8 cellular contexts compared by ENCODE assay signal in the genomic region with DNA sequence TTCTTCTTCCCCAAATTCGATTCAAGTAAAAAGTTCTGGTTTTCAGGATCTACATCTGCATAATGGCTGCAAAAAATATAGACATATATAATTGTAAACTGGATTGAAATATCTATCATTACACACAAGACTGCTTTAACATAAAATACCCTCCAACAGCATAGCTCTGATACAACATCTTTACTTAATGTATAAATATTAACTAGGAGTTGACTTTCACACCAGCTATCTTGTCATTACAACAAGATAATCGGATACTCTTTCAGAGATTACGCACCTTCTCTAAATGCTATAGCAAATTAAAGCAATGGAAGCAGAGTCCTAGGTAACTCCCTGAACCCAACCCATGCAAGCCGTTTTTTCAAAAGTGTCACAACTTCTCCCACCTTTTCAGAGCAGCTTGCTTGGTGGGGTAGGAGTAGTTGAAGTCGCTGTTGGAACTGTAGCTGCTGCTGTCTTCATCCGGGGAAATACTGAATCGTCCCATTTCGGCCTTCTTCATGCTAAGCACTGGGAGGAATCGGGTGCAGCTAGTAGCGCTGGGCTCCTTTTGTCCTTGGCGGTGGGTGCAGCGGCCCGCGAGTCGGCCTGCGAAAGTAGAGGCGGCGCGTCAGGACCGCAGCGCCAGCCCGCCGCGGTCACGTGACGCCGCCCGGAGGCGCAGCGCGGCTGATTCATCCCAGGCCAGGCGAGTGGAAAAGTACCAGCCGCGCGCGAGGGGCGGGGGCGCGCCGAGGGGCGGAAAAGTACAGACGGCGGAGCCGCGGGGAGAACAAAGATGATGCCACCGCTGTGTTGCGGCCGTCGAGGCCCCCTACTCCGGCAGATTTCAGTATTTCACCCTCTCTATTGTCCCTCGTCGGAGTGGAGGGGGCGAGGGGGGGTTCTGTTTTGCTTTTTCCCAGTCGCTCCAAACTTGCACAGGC. TPM values are rescaled to one million over a fixed set of nuclear protein-coding genes. Genes with fewer than 3 reads are reported as not detected.
DNase-seq lines count a peak whose midpoint lies in the region; ATAC-seq and TF ChIP-seq lines count a peak whose summit lies in the region.

No MANE protein-coding gene starts in this region.

- peak; percentile 49 for ATAC-seq in GM21619 (IDR thresholded peaks at IDR 0.05; ENCODE audit: unreplicated experiment)
- peak; percentile 51 to 55 for ATAC-seq in naive thymus-derived CD8-positive, alpha-beta T cell

- peaks cover 61% of the 10 kb centered on the region for H3K4me1 Mint-ChIP-seq in activated T-helper 1 cell treated with anti-CD3 and anti-CD28 coated beads, Interleukin-12 subunit alpha, Interleukin-12 subunit beta, Interleukin-2, Interleukin-4 antibody, amounts not matched to agents 30 ng/mL and 10 ng/mL and 1 ng/mL, durations not matched to agents 14 hours and 24 hours and 36 hours (ENCODE audit: low read depth)
- peaks cover 21 to 72% (median 62%) of the 10 kb centered on the region in 4 donors for H3K4me1 Mint-ChIP-seq in naive thymus-derived CD8-positive, alpha-beta T cell

- peaks cover 0 to 51% (median 2%) of the 10 kb centered on the region in 3 donors for H3K36me3 ChIP-seq in Peyer's patch

- TF ChIP-seq RAD21 in Ishikawa (IDR thresholded peaks at IDR 0.05; ENCODE audit: low read depth) = peak; percentile 26; the same call in 1 of the 2 replicates

- peak; percentile 45 to 72 for TF ChIP-seq POLR2A in Peyer's patch (IDR thresholded peaks at IDR 0.05)

- DNase-seq in DMS79 (lab: John Stamatoyannopoulos, UW) = peak; percentile 73
- DNase-seq in Peyer's patch = peak; percentile 92 to 96 (median 94)
- peak; percentile 91 for DNase-seq in activated T-helper 1 cell treated with anti-CD3 and anti-CD28 coated beads, Interleukin-12 subunit alpha, Interleukin-12 subunit beta, Interleukin-2, Interleukin-4 antibody, amounts not matched to agents 30 ng/mL and 10 ng/mL and 1 ng/mL, durations not matched to agents 14 hours and 24 hours and 36 hours (ENCODE audit: low spot score)
- DNase-seq in fibroblast of gingiva (ENCODE audit: low read depth) = peak; percentile 84
- peak; percentile 83 to 94 (median 90) for DNase-seq in naive thymus-derived CD8-positive, alpha-beta T cell
- peak; percentile 78 to 93 (median 88) for DNase-seq in stimulated activated naive CD4-positive, alpha-beta T cell (lab: John Stamatoyannopoulos, UW)

- peaks cover 3% of the 10 kb centered on the region for H3K27me3 Mint-ChIP-seq in activated T-helper 1 cell treated with anti-CD3 and anti-CD28 coated beads, Interleukin-12 subunit alpha, Interleukin-12 subunit beta, Interleukin-2, Interleukin-4 antibody, amounts not matched to agents 30 ng/mL and 10 ng/mL and 1 ng/mL, durations not matched to agents 14 hours and 24 hours and 36 hours (ENCODE audit: insufficient read depth)
- H3K27me3 Mint-ChIP-seq in naive thymus-derived CD8-positive, alpha-beta T cell = peaks cover 0 to 3% (median 0%) of the 10 kb centered on the region in 5 donors

- peak overlapping the region; percentile 81 to 94 (median 92) for H3K4me3 ChIP-seq in Peyer's patch

- peak in 4 of 6 experiments; percentile 10 to 44 (median 32) for TF ChIP-seq CTCF in Peyer's patch (IDR thresholded peaks at IDR 0.05)

- H3K27ac ChIP-seq in Peyer's patch = peak overlapping the region; percentile 96 to 98 (median 98)

- H3K27me3 ChIP-seq in Peyer's patch = no peaks in the 10 kb centered on the region

- no peaks in the 10 kb centered on the region for H3K9me3 Mint-ChIP-seq in activated T-helper 1 cell treated with anti-CD3 and anti-CD28 coated beads, Interleukin-12 subunit alpha, Interleukin-12 subunit beta, Interleukin-2, Interleukin-4 antibody, amounts not matched to agents 30 ng/mL and 10 ng/mL and 1 ng/mL, durations not matched to agents 14 hours and 24 hours and 36 hours
- peaks cover 0 to 4% (median 0%) of the 10 kb centered on the region in 9 donors for H3K9me3 Mint-ChIP-seq in naive thymus-derived CD8-positive, alpha-beta T cell

- peaks cover 0 to 52% (median 22%) of the 10 kb centered on the region in 4 donors for H3K4me1 ChIP-seq in Peyer's patch

- no peaks in the 10 kb centered on the region for H3K9me3 ChIP-seq in Peyer's patch

- peak overlapping the region; percentile 97 for H3K27ac Mint-ChIP-seq in activated T-helper 1 cell treated with anti-CD3 and anti-CD28 coated beads, Interleukin-12 subunit alpha, Interleukin-12 subunit beta, Interleukin-2, Interleukin-4 antibody, amounts not matched to agents 30 ng/mL and 10 ng/mL and 1 ng/mL, durations not matched to agents 14 hours and 24 hours and 36 hours
- H3K27ac Mint-ChIP-seq in naive thymus-derived CD8-positive, alpha-beta T cell = peak overlapping the region; percentile 85 to 100 (median 98)

- peak overlapping the region; percentile 92 for H3K4me3 Mint-ChIP-seq in activated T-helper 1 cell treated with anti-CD3 and anti-CD28 coated beads, Interleukin-12 subunit alpha, Interleukin-12 subunit beta, Interleukin-2, Interleukin-4 antibody, amounts not matched to agents 30 ng/mL and 10 ng/mL and 1 ng/mL, durations not matched to agents 14 hours and 24 hours and 36 hours
- H3K4me3 Mint-ChIP-seq in naive thymus-derived CD8-positive, alpha-beta T cell = peak overlapping the region; percentile 86 to 99 (median 98)

- H3K36me3 Mint-ChIP-seq in activated T-helper 1 cell treated with anti-CD3 and anti-CD28 coated beads, Interleukin-12 subunit alpha, Interleukin-12 subunit beta, Interleukin-2, Interleukin-4 antibody, amounts not matched to agents 30 ng/mL and 10 ng/mL and 1 ng/mL, durations not matched to agents 14 hours and 24 hours and 36 hours (ENCODE audit: low read depth) = peaks cover 46% of the 10 kb centered on the region
- H3K36me3 Mint-ChIP-seq in naive thymus-derived CD8-positive, alpha-beta T cell = peaks cover 11 to 57% (median 33%) of the 10 kb centered on the region in 3 donors

- intact Hi-C loops in activated T-helper 1 cell treated with anti-CD3 and anti-CD28 coated beads, Interleukin-12 subunit alpha, Interleukin-12 subunit beta, Interleukin-2, Interleukin-4 antibody, amounts not matched to agents 30 ng/mL and 10 ng/mL and 1 ng/mL, durations not matched to agents 14 hours and 24 hours and 36 hours (cut with micrococcal nuclease) = loop anchor here (1.0 to 5.0 kb wide), 8 partner anchors 87 to 1336 kb away; a partner anchor contains a TSS

- POLR2A ChIA-PET in naive thymus-derived CD8-positive, alpha-beta T cell (lab: Charles Lee) = interaction anchor here (0.6 to 3.8 kb wide), 29 partner anchors 8 to 1260 kb away, joined by 3 to 57 read pairs (median 4); a partner anchor contains a TSS

- peak; percentile 82 for TF ChIP-seq EP300 in Ishikawa (IDR thresholded peaks at IDR 0.05; ENCODE audit: borderline replicate concordance)

TF ChIP-seq in Ishikawa, 13 proteins besides CTCF, POLR2A, EP300 and RAD21 (continues in another document):
- TF ChIP-seq YY1 (IDR thresholded peaks at IDR 0.05; ENCODE audit: low read depth) = no peak
- TF ChIP-seq ZBTB7A (IDR thresholded peaks at IDR 0.05; ENCODE audit: low read depth) = peak; percentile 81
- TF ChIP-seq CREB1 (IDR thresholded peaks at IDR 0.05; ENCODE audit: low read depth) = no peak; the same call in 1 of the 2 replicates
- TF ChIP-seq TEAD4 (IDR thresholded peaks at IDR 0.05) = no peak; the same call in 1 of the 2 replicates
- TF ChIP-seq, protein P1, sequence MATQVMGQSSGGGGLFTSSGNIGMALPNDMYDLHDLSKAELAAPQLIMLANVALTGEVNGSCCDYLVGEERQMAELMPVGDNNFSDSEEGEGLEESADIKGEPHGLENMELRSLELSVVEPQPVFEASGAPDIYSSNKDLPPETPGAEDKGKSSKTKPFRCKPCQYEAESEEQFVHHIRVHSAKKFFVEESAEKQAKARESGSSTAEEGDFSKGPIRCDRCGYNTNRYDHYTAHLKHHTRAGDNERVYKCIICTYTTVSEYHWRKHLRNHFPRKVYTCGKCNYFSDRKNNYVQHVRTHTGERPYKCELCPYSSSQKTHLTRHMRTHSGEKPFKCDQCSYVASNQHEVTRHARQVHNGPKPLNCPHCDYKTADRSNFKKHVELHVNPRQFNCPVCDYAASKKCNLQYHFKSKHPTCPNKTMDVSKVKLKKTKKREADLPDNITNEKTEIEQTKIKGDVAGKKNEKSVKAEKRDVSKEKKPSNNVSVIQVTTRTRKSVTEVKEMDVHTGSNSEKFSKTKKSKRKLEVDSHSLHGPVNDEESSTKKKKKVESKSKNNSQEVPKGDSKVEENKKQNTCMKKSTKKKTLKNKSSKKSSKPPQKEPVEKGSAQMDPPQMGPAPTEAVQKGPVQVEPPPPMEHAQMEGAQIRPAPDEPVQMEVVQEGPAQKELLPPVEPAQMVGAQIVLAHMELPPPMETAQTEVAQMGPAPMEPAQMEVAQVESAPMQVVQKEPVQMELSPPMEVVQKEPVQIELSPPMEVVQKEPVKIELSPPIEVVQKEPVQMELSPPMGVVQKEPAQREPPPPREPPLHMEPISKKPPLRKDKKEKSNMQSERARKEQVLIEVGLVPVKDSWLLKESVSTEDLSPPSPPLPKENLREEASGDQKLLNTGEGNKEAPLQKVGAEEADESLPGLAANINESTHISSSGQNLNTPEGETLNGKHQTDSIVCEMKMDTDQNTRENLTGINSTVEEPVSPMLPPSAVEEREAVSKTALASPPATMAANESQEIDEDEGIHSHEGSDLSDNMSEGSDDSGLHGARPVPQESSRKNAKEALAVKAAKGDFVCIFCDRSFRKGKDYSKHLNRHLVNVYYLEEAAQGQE (IDR thresholded peaks at IDR 0.05; ENCODE audit: low read depth) = no peak
- TF ChIP-seq, protein P2, sequence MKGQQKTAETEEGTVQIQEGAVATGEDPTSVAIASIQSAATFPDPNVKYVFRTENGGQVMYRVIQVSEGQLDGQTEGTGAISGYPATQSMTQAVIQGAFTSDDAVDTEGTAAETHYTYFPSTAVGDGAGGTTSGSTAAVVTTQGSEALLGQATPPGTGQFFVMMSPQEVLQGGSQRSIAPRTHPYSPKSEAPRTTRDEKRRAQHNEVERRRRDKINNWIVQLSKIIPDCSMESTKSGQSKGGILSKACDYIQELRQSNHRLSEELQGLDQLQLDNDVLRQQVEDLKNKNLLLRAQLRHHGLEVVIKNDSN (IDR thresholded peaks at IDR 0.05) = peak; percentile 99
- TF ChIP-seq TCF12 (IDR thresholded peaks at IDR 0.05; ENCODE audit: low read depth) = peak; percentile 52; the same call in 1 of the 2 replicates
- TF ChIP-seq, protein P3, sequence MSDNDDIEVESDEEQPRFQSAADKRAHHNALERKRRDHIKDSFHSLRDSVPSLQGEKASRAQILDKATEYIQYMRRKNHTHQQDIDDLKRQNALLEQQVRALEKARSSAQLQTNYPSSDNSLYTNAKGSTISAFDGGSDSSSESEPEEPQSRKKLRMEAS (IDR thresholded peaks at IDR 0.05) = peak; percentile 68; the same call in 1 of the 2 replicates
- no peak for TF ChIP-seq EGR1 (IDR thresholded peaks at IDR 0.05)
- no peak for TF ChIP-seq FOXM1 (IDR thresholded peaks at IDR 0.05; ENCODE audit: borderline replicate concordance, low read depth)

RNA-seq across cellular contexts. Expression of a gene that starts 1.5 kb away (rescaled TPM):
- total RNA-seq in Peyer's patch = 100 to 1,000 TPM in 3 of 4 donors, 10 to 100 TPM in 1; 93.1 to 173 (median 134) TPM
- total RNA-seq in activated T-helper 1 cell treated with anti-CD3 and anti-CD28 coated beads, Interleukin-12 subunit alpha, Interleukin-12 subunit beta, Interleukin-2, Interleukin-4 antibody, amounts not matched to agents 30 ng/mL and 10 ng/mL and 1 ng/mL, durations not matched to agents 14 hours and 24 hours and 36 hours = 157 and 161 TPM in 2 replicates
- total RNA-seq in naive thymus-derived CD8-positive, alpha-beta T cell = 100 to 1,000 TPM; 351 to 368 TPM
- 10 to 100 TPM; 52.0 to 96.1 (median 57.4) TPM for polyA plus RNA-seq in naive thymus-derived CD8-positive, alpha-beta T cell

Comparison
In these comparisons a context has a peak if more than half of its experiments do, and no peak if none do; other contexts are left out.
1. Peak in every context shown above with its lines: DNase-seq, ATAC-seq, H3K4me3 ChIP-seq and H3K27ac ChIP-seq.